Comparison of ENCODE assay signal across 1 cellular context in genomic region chr2:6946722-6947121, GRCh38.
TF ChIP-seq lines count a peak whose summit lies in the region.

No MANE protein-coding gene starts in this region.

TF ChIP-seq in K562, 482 proteins besides CTCF, POLR2A, EP300 and RAD21 (continued from another document):
- TF ChIP-seq CLOCK (CRISPR knock-in tag; IDR thresholded peaks at IDR 0.05; ENCODE audit: borderline replicate concordance) (no peak), KAT2B (IDR thresholded peaks at IDR 0.05; ENCODE audit: low read depth, low read length) (no peak), TCF3 (CRISPR knock-in tag; IDR thresholded peaks at IDR 0.05) (no peak), ZNF143 (CRISPR knock-in tag; IDR thresholded peaks at IDR 0.05) (no peak), TCFL5 (CRISPR knock-in tag; conservative IDR thresholded peaks at IDR 0.05) (no peak), HDAC2 (IDR thresholded peaks at IDR 0.05) (no peak), CUX1 (CRISPR knock-in tag; IDR thresholded peaks at IDR 0.05) (no peak), KLF1 (tag; IDR thresholded peaks at IDR 0.05) (no peak), SETDB1 (IDR thresholded peaks at IDR 0.05; ENCODE audit: low read length) (no peak), ARHGAP35 (IDR thresholded peaks at IDR 0.05; ENCODE audit: partially characterized antibody) (no peak), ZZZ3 (IDR thresholded peaks at IDR 0.05) (no peak), KLF6 (CRISPR knock-in tag; IDR thresholded peaks at IDR 0.05; ENCODE audit: borderline replicate concordance) (no peak), ZBTB11 (CRISPR knock-in tag; IDR thresholded peaks at IDR 0.05) (no peak), FOXP4 (CRISPR knock-in tag; IDR thresholded peaks at IDR 0.05; ENCODE audit: borderline replicate concordance) (no peak)
